In genomic region chr17:79749156-79749815, GRCh38 we compare ENCODE assay signal across 1 cellular context.
A peak's percentile ranks its signal among the peaks of the same experiment; 100 is the strongest.
TF ChIP-seq lines count a peak whose summit lies in the region.

No MANE protein-coding gene starts in this region.

TF ChIP-seq in K562, 482 proteins besides CTCF, POLR2A, EP300 and RAD21 (continued from another document):
- TF ChIP-seq, protein P1, sequence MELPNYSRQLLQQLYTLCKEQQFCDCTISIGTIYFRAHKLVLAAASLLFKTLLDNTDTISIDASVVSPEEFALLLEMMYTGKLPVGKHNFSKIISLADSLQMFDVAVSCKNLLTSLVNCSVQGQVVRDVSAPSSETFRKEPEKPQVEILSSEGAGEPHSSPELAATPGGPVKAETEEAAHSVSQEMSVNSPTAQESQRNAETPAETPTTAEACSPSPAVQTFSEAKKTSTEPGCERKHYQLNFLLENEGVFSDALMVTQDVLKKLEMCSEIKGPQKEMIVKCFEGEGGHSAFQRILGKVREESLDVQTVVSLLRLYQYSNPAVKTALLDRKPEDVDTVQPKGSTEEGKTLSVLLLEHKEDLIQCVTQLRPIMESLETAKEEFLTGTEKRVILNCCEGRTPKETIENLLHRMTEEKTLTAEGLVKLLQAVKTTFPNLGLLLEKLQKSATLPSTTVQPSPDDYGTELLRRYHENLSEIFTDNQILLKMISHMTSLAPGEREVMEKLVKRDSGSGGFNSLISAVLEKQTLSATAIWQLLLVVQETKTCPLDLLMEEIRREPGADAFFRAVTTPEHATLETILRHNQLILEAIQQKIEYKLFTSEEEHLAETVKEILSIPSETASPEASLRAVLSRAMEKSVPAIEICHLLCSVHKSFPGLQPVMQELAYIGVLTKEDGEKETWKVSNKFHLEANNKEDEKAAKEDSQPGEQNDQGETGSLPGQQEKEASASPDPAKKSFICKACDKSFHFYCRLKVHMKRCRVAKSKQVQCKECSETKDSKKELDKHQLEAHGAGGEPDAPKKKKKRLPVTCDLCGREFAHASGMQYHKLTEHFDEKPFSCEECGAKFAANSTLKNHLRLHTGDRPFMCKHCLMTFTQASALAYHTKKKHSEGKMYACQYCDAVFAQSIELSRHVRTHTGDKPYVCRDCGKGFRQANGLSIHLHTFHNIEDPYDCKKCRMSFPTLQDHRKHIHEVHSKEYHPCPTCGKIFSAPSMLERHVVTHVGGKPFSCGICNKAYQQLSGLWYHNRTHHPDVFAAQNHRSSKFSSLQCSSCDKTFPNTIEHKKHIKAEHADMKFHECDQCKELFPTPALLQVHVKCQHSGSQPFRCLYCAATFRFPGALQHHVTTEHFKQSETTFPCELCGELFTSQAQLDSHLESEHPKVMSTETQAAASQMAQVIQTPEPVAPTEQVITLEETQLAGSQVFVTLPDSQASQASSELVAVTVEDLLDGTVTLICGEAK (IDR thresholded peaks at IDR 0.05) = peak; percentile 12; the same call in 1 of the 2 replicates
- TF ChIP-seq, protein P1 (CRISPR knock-in tag; IDR thresholded peaks at IDR 0.05) = no peak
- TF ChIP-seq RHOXF2B (CRISPR knock-in tag; conservative IDR thresholded peaks at IDR 0.05) (no peak), FOXP1 (CRISPR knock-in tag; IDR thresholded peaks at IDR 0.05) (no peak), RBM14 (IDR thresholded peaks at IDR 0.05; ENCODE audit: borderline replicate concordance, insufficient read depth, low read depth, low read length) (no peak)
